Comparison of ENCODE assay signal across 8 cellular contexts in genomic region chr1:35717911-35718476, GRCh38. TPM values are rescaled to one million over a fixed set of nuclear protein-coding genes. Genes with fewer than 3 reads are reported as not detected.
DNase-seq lines count a peak whose midpoint lies in the region; ATAC-seq, FAIRE-seq and TF ChIP-seq lines count a peak whose summit lies in the region.

No MANE protein-coding gene starts in this region.

- 15% methylated on average over 10 of the region's 10 CpGs for WGBS in A549 (ENCODE audit: missing lambda C conversion rate)

- TF ChIP-seq RAD21 in A549 (conservative IDR thresholded peaks at IDR 0.05 in 1 of 2, IDR thresholded peaks at IDR 0.05 in 1 of 2), result no peak

- DNase-seq in A549 (ENCODE audit: low read depth in 1 of 2, low spot score in 1 of 2) (peak; percentile 24 to 30), GM04504 (ENCODE audit: low read depth) (peak; percentile 56), cerebellar cortex (ENCODE audit: low spot score) (peak; percentile 73)
- no peak for DNase-seq in activated CD8-positive, alpha-beta memory T cell treated with anti-CD3 and anti-CD28 coated beads for 24 hours

- TF ChIP-seq POLR2A in A549 (IDR thresholded peaks at IDR 0.05; ENCODE audit: low read length), result no peak

- H3K9me3 Mint-ChIP-seq in stimulated activated memory B cell treated with anti-CD40 and anti-IgM and Interleukin-4, amounts not matched to agents 10 μg/mL and 1 μg/mL and 100 μg/mL, for 72 hours, result no peaks in the 10 kb centered on the region

- CTCF ChIA-PET in A549 (lab: Yijun Ruan, JAX), result interaction anchor here (6.0 kb wide), 1 partner anchor 8 kb away, joined by 69 read pairs; no protein-coding TSS in a partner anchor

- POLR2A ChIA-PET in A549 (lab: Yijun Ruan, JAX), result interaction anchor here (1.1 kb wide), 1 partner anchor 9 kb away, joined by 3 read pairs; no protein-coding TSS in a partner anchor

- peak overlapping the region; percentile 81 for H3K4me3 ChIP-seq in A549

- no peaks in the 10 kb centered on the region for H3K27me3 ChIP-seq in layer of hippocampus (ENCODE audit: control insufficient read depth, insufficient read depth, low read length)

- no peak for TF ChIP-seq EP300 in A549 (IDR thresholded peaks at IDR 0.05)

- H3K36me3 Mint-ChIP-seq in stimulated activated memory B cell treated with anti-CD40 and anti-IgM and Interleukin-4, amounts not matched to agents 10 μg/mL and 1 μg/mL and 100 μg/mL, for 72 hours, result peaks cover 15% of the 10 kb centered on the region

- no peak for TF ChIP-seq CTCF in A549 (IDR thresholded peaks at IDR 0.05)

- FAIRE-seq in A549 (lab: Jason Lieb, UNC), result no peak

- no peaks in the 10 kb centered on the region for H3K9me3 ChIP-seq in A549

- peaks cover 17% of the 10 kb centered on the region for H3K4me1 ChIP-seq in A549

- H3K4me2 ChIP-seq in A549, result peak overlapping the region; percentile 91

- no peaks in the 10 kb centered on the region for H3K27me3 Mint-ChIP-seq in stimulated activated memory B cell treated with anti-CD40 and anti-IgM and Interleukin-4, amounts not matched to agents 10 μg/mL and 1 μg/mL and 100 μg/mL, for 72 hours

- H3K4me1 Mint-ChIP-seq in stimulated activated memory B cell treated with anti-CD40 and anti-IgM and Interleukin-4, amounts not matched to agents 10 μg/mL and 1 μg/mL and 100 μg/mL, for 72 hours, result peaks cover 46% of the 10 kb centered on the region

- H3K27ac Mint-ChIP-seq in stimulated activated memory B cell treated with anti-CD40 and anti-IgM and Interleukin-4, amounts not matched to agents 10 μg/mL and 1 μg/mL and 100 μg/mL, for 72 hours, result peak overlapping the region; percentile 95

- peak overlapping the region; percentile 95 for H3K4me3 Mint-ChIP-seq in stimulated activated memory B cell treated with anti-CD40 and anti-IgM and Interleukin-4, amounts not matched to agents 10 μg/mL and 1 μg/mL and 100 μg/mL, for 72 hours

- peak overlapping the region; percentile 92 to 97 for H3K27ac ChIP-seq in A549
- H3K27ac ChIP-seq in layer of hippocampus (ENCODE audit: low read depth, low read length), result peak overlapping the region; percentile 87

- ATAC-seq in A549, result peak; percentile 32 to 57; a peak in 5 of 6 replicates
- no peak for ATAC-seq in stimulated activated memory B cell treated with anti-CD40 and anti-IgM and Interleukin-4, amounts not matched to agents 10 μg/mL and 1 μg/mL and 100 μg/mL, for 72 hours
- ATAC-seq in HG03342 (IDR thresholded peaks at IDR 0.05; ENCODE audit: unreplicated experiment), result no peak

TF ChIP-seq in A549, 52 proteins besides CTCF, POLR2A, EP300 and RAD21:
- TF ChIP-seq JUN (IDR thresholded peaks at IDR 0.05), result no peak
- no peak for TF ChIP-seq SMC3 (IDR thresholded peaks at IDR 0.05)
- TF ChIP-seq NPAS2 (CRISPR knock-in tag; IDR thresholded peaks at IDR 0.05; ENCODE audit: borderline replicate concordance), result no peak
- TF ChIP-seq HES2 (IDR thresholded peaks at IDR 0.05), result no peak
- no peak for TF ChIP-seq HOXB5 (CRISPR knock-in tag; IDR thresholded peaks at IDR 0.05)
- no peak for TF ChIP-seq USF2 (IDR thresholded peaks at IDR 0.05)
- TF ChIP-seq EHMT2 (IDR thresholded peaks at IDR 0.05; ENCODE audit: low read depth), result no peak
- TF ChIP-seq RFX5 (IDR thresholded peaks at IDR 0.05), result no peak
- TF ChIP-seq E2F6 (IDR thresholded peaks at IDR 0.05; ENCODE audit: borderline replicate concordance, low read depth), result no peak

TF ChIP-seq in PFSK-1, 5 proteins besides CTCF, POLR2A, EP300 and RAD21:
- TF ChIP-seq POLR2AphosphoS5 (IDR thresholded peaks at IDR 0.05; ENCODE audit: low read depth, low read length) (peak; percentile 55; the same call in 1 of the 2 replicates), FOXP2 (optimal IDR thresholded peaks at IDR 0.05; ENCODE audit: borderline replicate concordance, extremely low read depth, extremely low read length, insufficient read depth) (no peak)

RNA-seq across cellular contexts. Expression of gene C1orf216, which starts 0.7 kb away (rescaled TPM):
- polyA plus RNA-seq in A549 (2011; rRNA removed), result 12.0 and 12.1 TPM in 2 replicates
- polyA plus RNA-seq in A549 (2012; cell fraction: cytosol; rRNA removed), result 7.8 and 9.2 TPM in 2 replicates
- polyA plus RNA-seq in A549 (2012; cell fraction: nucleus; rRNA removed), result 11.4 and 17.3 TPM in 2 replicates
- 14.7 to 18.0 TPM (median 17.7 TPM) in 3 replicates for polyA plus RNA-seq in A549 (2017; fragmentation: RNase III; extraction: RNeasy Plus Mini Kit Qiagen cat#74134 plus additional on column Dnase treatment)
- 11.4 and 11.6 TPM in 2 replicates for polyA minus RNA-seq in A549 (2011; rRNA and poly(A)+ RNA removed)
- polyA plus RNA-seq in PFSK-1 (2012; ENCODE audit: insufficient read length, low read depth), result 10.4 TPM

RNA-seq across cellular contexts. Expression of gene CLSPN, which starts 51.8 kb away (rescaled TPM):
- polyA plus RNA-seq in A549 (2011; rRNA removed), result 13.6 and 17.5 TPM in 2 replicates
- polyA plus RNA-seq in A549 (2012; cell fraction: cytosol; rRNA removed), result 7.6 and 9.4 TPM in 2 replicates
- 5.8 and 7.0 TPM in 2 replicates for polyA plus RNA-seq in A549 (2012; cell fraction: nucleus; rRNA removed)
- polyA plus RNA-seq in A549 (2017; fragmentation: RNase III; extraction: RNeasy Plus Mini Kit Qiagen cat#74134 plus additional on column Dnase treatment), result 17.5 to 19.0 TPM (median 18.4 TPM) in 3 replicates
- 10.2 and 10.9 TPM in 2 replicates for polyA minus RNA-seq in A549 (2011; rRNA and poly(A)+ RNA removed)
- polyA plus RNA-seq in PFSK-1 (2012; ENCODE audit: insufficient read length, low read depth), result 2.5 TPM

Comparison
In these comparisons a context has a peak if more than half of its experiments do, and no peak if none do; other contexts are left out.
1. ATAC-seq: peak in A549 (2 of 2); none in stimulated activated memory B cell treated with anti-CD40 and anti-IgM and Interleukin-4, amounts not matched to agents 10 μg/mL and 1 μg/mL and 100 μg/mL, for 72 hours (single experiment) and HG03342 (single experiment).